11 cellular contexts compared by ENCODE assay signal in the genomic region with DNA sequence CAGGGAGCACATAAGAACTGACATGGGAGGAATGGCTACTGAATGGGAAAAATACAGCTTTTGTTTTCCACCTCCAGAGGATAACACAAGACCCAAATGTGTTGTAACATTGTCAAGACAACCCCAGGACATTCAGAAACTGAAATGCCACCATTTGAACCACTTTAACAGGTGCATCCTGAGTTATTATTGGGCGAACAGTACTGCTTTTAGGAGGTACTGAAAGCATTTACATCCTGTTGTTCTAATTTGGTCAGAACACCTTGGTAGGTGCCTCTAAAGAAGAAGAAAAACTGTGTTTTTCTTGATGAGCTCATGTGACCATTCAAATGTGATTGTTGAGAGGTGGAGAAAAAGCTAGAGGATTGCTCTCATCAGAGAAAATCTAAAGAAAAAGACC. TPM values are rescaled to one million over a fixed set of nuclear protein-coding genes. Genes with fewer than 3 reads are reported as not detected.
A peak's percentile ranks its signal among the peaks of the same experiment; 100 is the strongest.
DNase-seq lines count a peak whose midpoint lies in the region; ATAC-seq and TF ChIP-seq lines count a peak whose summit lies in the region.
"Had no signal": no experiment of that assay in that cellular context is flagged by ENCODE, and none has a peak within 500 bp of the region (broad histone marks: within the 10 kb centered on the region; RNA-seq: fewer than 3 reads in every experiment).

No MANE protein-coding gene starts in this region.

- intact Hi-C loops in upper lobe of right lung (cut with DNase I), result no loop called here
- intact Hi-C loops in CD8-positive, alpha-beta T cell (cut with DNase I, micrococcal nuclease), result loop anchor here in 1 of 2 experiments (10.0 kb wide), 1 partner anchor 518 kb away; a partner anchor contains a TSS

- no peaks in the 10 kb centered on the region for H3K36me3 ChIP-seq in DOHH2 (ENCODE audit: control insufficient read depth, low read length)
- no peaks in the 10 kb centered on the region for H3K36me3 ChIP-seq in upper lobe of right lung
- H3K36me3 ChIP-seq in CD8-positive, alpha-beta T cell (ENCODE audit: insufficient read depth, low read length), result no peaks in the 10 kb centered on the region

- no peaks in the 10 kb centered on the region for H3K9me2 ChIP-seq in DOHH2 (replicated peaks; ENCODE audit: control insufficient read depth, low read length)

- no peak overlapping the region for H3K27ac ChIP-seq in DOHH2 (ENCODE audit: low read depth, low read length)
- H3K27ac ChIP-seq in upper lobe of right lung, result no peak overlapping the region
- no peak overlapping the region for H3K27ac ChIP-seq in CD8-positive, alpha-beta T cell (ENCODE audit: low read depth, low read length)
- H3K27ac ChIP-seq: hepatocyte had no signal

- ATAC-seq in GM19328 (IDR thresholded peaks at IDR 0.05; ENCODE audit: unreplicated experiment) (peak; percentile 83), HG02678 (IDR thresholded peaks at IDR 0.05; ENCODE audit: unreplicated experiment) (peak; percentile 86), HG03439 (IDR thresholded peaks at IDR 0.05; ENCODE audit: unreplicated experiment) (peak; percentile 89), upper lobe of right lung (no peak)
- ATAC-seq in CD8-positive, alpha-beta T cell, result no peak

- peak overlapping the region; percentile 49 for H3K4me3 ChIP-seq in DOHH2 (ENCODE audit: low read length)
- no peak overlapping the region for H3K4me3 ChIP-seq in upper lobe of right lung
- H3K4me3 ChIP-seq in CD8-positive, alpha-beta T cell (ENCODE audit: low read depth, low read length), result no peak overlapping the region
- H3K4me3 ChIP-seq: hepatocyte had no signal

- H4K20me1 ChIP-seq in DOHH2 (ENCODE audit: control insufficient read depth, insufficient read depth, low read depth, low read length), result no peaks in the 10 kb centered on the region

- no peaks in the 10 kb centered on the region for H3K9me3 Mint-ChIP-seq in CD8-positive, alpha-beta T cell
- H3K9me3 Mint-ChIP-seq in type B pancreatic cell, result no peaks in the 10 kb centered on the region

- H3K27ac Mint-ChIP-seq in CD8-positive, alpha-beta T cell, result no peak overlapping the region
- no peak overlapping the region for H3K27ac Mint-ChIP-seq in type B pancreatic cell

- H3K79me2 ChIP-seq in DOHH2 (ENCODE audit: control insufficient read depth, low read length), result no peaks in the 10 kb centered on the region
- H3K79me2 ChIP-seq: hepatocyte had no signal

- H3F3A ChIP-seq in DOHH2 (ENCODE audit: control insufficient read depth, insufficient read depth), result no peaks in the 10 kb centered on the region

- peaks cover 17% of the 10 kb centered on the region for H3K27me3 ChIP-seq in DOHH2 (ENCODE audit: control insufficient read depth, low read length)
- no peaks in the 10 kb centered on the region for H3K27me3 ChIP-seq in upper lobe of right lung
- H3K27me3 ChIP-seq in CD8-positive, alpha-beta T cell (ENCODE audit: insufficient read depth, low read length), result no peaks in the 10 kb centered on the region
- H3K27me3 ChIP-seq: hepatocyte had no signal

- no peak for DNase-seq in upper lobe of right lung
- DNase-seq in CD8-positive, alpha-beta T cell, result no peak
- no peak for DNase-seq in HuH-7 (ENCODE audit: low spot score)
- DNase-seq in type B pancreatic cell (ENCODE audit: extremely low spot score, unreplicated experiment), result no peak
- DNase-seq: activated CD8-positive, alpha-beta memory T cell treated with anti-CD3 and anti-CD28 coated beads, Interleukin-2, amount 50 U/mL, for 4 hours; NCI-H82 had no signal

- H3K4me2 ChIP-seq in DOHH2 (ENCODE audit: low read length), result peak overlapping the region; percentile 62
- H3K4me2 ChIP-seq: hepatocyte had no signal

- POLR2A ChIA-PET in CD8-positive, alpha-beta T cell (lab: Charles Lee), result no interaction called here

- no peak for TF ChIP-seq CTCF in DOHH2 (IDR thresholded peaks at IDR 0.05; ENCODE audit: low read depth, low read length, poor library complexity, severe bottlenecking)
- TF ChIP-seq CTCF in upper lobe of right lung (IDR thresholded peaks at IDR 0.05), result no peak
- no peak for TF ChIP-seq CTCF in CD8-positive, alpha-beta T cell (IDR thresholded peaks at IDR 0.05)
- TF ChIP-seq CTCF in type B pancreatic cell (conservative IDR thresholded peaks at IDR 0.05), result no peak

- H3K4me1 ChIP-seq in DOHH2 (ENCODE audit: control insufficient read depth, low read length) (peaks cover 60% of the 10 kb centered on the region), upper lobe of right lung (no peaks in the 10 kb centered on the region)
- no peaks in the 10 kb centered on the region for H3K4me1 ChIP-seq in CD8-positive, alpha-beta T cell (ENCODE audit: insufficient read depth, low read length)

- peaks cover 7% of the 10 kb centered on the region for H3K27me3 Mint-ChIP-seq in CD8-positive, alpha-beta T cell (ENCODE audit: low read depth)
- no peaks in the 10 kb centered on the region for H3K27me3 Mint-ChIP-seq in type B pancreatic cell

- no peak overlapping the region for H3K4me3 Mint-ChIP-seq in CD8-positive, alpha-beta T cell
- no peak overlapping the region for H3K4me3 Mint-ChIP-seq in type B pancreatic cell

- H3K36me3 Mint-ChIP-seq in CD8-positive, alpha-beta T cell, result no peaks in the 10 kb centered on the region
- no peaks in the 10 kb centered on the region for H3K36me3 Mint-ChIP-seq in type B pancreatic cell

- CTCF ChIA-PET in CD8-positive, alpha-beta T cell (lab: Charles Lee), result no interaction called here

- H3K9me3 ChIP-seq in DOHH2 (ENCODE audit: control insufficient read depth, insufficient read depth, low read length) (no peaks in the 10 kb centered on the region), upper lobe of right lung (no peaks in the 10 kb centered on the region)
- H3K9me3 ChIP-seq in CD8-positive, alpha-beta T cell (ENCODE audit: low read length), result no peaks in the 10 kb centered on the region

- no peaks in the 10 kb centered on the region for H3K4me1 Mint-ChIP-seq in CD8-positive, alpha-beta T cell (ENCODE audit: low read depth)
- no peaks in the 10 kb centered on the region for H3K4me1 Mint-ChIP-seq in type B pancreatic cell (ENCODE audit: unreplicated experiment)

RNA-seq across cellular contexts. Expression of a gene that starts 6.4 kb away (rescaled TPM):
- total RNA-seq in upper lobe of right lung, result 107 TPM
- 1 to 10 TPM; 5.8 to 7.6 TPM for total RNA-seq in CD8-positive, alpha-beta T cell
- 91.5 and 94.9 TPM in 2 replicates for total RNA-seq in type B pancreatic cell (ENCODE audit: low replicate concordance)

Comparison
In these comparisons a context has a peak if more than half of its experiments do, and no peak if none do; other contexts are left out.
1. ATAC-seq: peak in GM19328 (single experiment), HG02678 (single experiment) and HG03439 (single experiment); none in upper lobe of right lung (single experiment) and CD8-positive, alpha-beta T cell (single experiment).
2. RNA of a gene that starts 6.4 kb away (total RNA-seq): 107 TPM in upper lobe of right lung (single experiment) and 91.5 to 94.9 TPM in type B pancreatic cell; 5.8 to 7.6 TPM in CD8-positive, alpha-beta T cell; every median in the first group is over 10 times any median in the second.